In the genomic region with DNA sequence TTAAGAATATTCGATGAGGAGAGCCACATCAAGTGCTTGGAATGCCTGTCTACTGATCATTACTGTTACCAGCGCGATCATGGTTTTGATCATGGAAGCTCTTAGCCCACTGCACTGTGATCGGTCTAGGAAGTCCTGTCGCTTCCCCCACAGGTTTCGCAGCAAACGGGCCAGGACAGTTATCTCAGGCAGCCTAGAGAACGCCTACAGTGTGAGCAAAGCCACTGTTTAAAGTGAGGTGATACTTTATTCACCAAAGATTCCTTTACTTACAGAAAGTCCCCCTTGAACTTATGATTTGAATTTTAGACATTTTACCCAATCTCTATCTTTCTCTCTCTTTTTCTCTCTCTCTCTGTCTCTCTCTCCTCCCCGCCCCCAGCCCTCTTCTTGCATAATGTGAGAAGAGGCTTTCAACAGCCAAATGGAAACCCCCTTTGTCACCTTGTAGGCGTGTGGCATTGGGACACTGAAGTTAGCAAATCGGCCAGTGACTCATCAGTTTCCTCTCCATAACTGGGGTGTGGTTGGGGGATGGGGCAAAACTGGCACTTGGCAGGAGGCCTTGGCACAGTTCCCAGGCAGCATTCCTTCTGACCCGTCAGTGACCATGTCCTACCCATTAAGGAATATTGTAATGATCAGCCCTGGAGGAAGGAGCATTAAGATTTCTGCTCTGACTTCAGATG, we compare ENCODE assay signal across 8 cellular contexts.
DNase-seq lines count a peak whose midpoint lies in the region; ATAC-seq and TF ChIP-seq lines count a peak whose summit lies in the region.

No MANE protein-coding gene starts in this region.

- peaks cover 66% of the 10 kb centered on the region for H3K4me1 Mint-ChIP-seq in activated T-cell treated with anti-CD3 and anti-CD28 coated beads, Interleukin-2, amount 50 U/mL, for 4 hours (ENCODE audit: low read depth)

- H3K9me3 ChIP-seq in fibroblast of lung (ENCODE audit: control insufficient read depth, insufficient read depth, low read depth, low read length) (no peaks in the 10 kb centered on the region), osteoblast (ENCODE audit: low read depth, low read length) (no peaks in the 10 kb centered on the region), thyroid gland (no peaks in the 10 kb centered on the region)

- H3K36me3 Mint-ChIP-seq in activated T-cell treated with anti-CD3 and anti-CD28 coated beads, Interleukin-2, amount 50 U/mL, for 4 hours (ENCODE audit: insufficient read depth): peaks cover 8% of the 10 kb centered on the region

- H4K20me1 ChIP-seq in fibroblast of lung (ENCODE audit: control insufficient read depth, extremely low read depth, insufficient read depth, low read length) (no peaks in the 10 kb centered on the region), osteoblast (ENCODE audit: insufficient read depth, low read length) (peaks cover 3% of the 10 kb centered on the region)

- no peaks in the 10 kb centered on the region for H3K27me3 Mint-ChIP-seq in activated T-cell treated with anti-CD3 and anti-CD28 coated beads, Interleukin-2, amount 50 U/mL, for 4 hours (ENCODE audit: low read depth)

- H2AFZ ChIP-seq in fibroblast of lung (ENCODE audit: low read length): no peak overlapping the region
- no peak overlapping the region for H2AFZ ChIP-seq in osteoblast (ENCODE audit: low read length)

- H3K4me3 ChIP-seq in fibroblast of lung (replicated peaks in 1 of 4; ENCODE audit: control extremely low read depth in 1 of 4, insufficient read depth in 1 of 4, low read depth in 3 of 4, low read length in 4 of 4): no peak overlapping the region
- peak overlapping the region; percentile 29 for H3K4me3 ChIP-seq in osteoblast (ENCODE audit: insufficient read depth, low read length)
- H3K4me3 ChIP-seq in thyroid gland (replicated peaks in 1 of 3): no peak overlapping the region

- peak; percentile 48 for ATAC-seq in GM18519 (IDR thresholded peaks at IDR 0.05; ENCODE audit: low FRiP score, unreplicated experiment)
- peak; percentile 51 for ATAC-seq in HG03039 (IDR thresholded peaks at IDR 0.05; ENCODE audit: unreplicated experiment)
- ATAC-seq in activated T-cell treated with anti-CD3 and anti-CD28 coated beads, Interleukin-2, amount 50 U/mL, for 4 hours: peak; percentile 86 to 87

- no peak for TF ChIP-seq POLR2A in thyroid gland (IDR thresholded peaks at IDR 0.05)

- no peaks in the 10 kb centered on the region for H3K9me3 Mint-ChIP-seq in activated T-cell treated with anti-CD3 and anti-CD28 coated beads, Interleukin-2, amount 50 U/mL, for 4 hours

- H3K79me2 ChIP-seq in fibroblast of lung (ENCODE audit: control insufficient read depth, insufficient read depth, low read length) (no peaks in the 10 kb centered on the region), osteoblast (ENCODE audit: insufficient read depth, low read length) (peaks cover 4% of the 10 kb centered on the region)

- intact Hi-C loops in thyroid gland (cut with DNase I): loop anchor here (10.0 kb wide), 1 partner anchor 53 kb away; no protein-coding TSS in a partner anchor

- H3K4me2 ChIP-seq in fibroblast of lung (ENCODE audit: extremely low read depth, insufficient read depth, low read length): peak overlapping the region; percentile 75
- H3K4me2 ChIP-seq in osteoblast (ENCODE audit: insufficient read depth, low read length): peak overlapping the region; percentile 72

- peak; percentile 93 for DNase-seq in A172 (ENCODE audit: low spot score)
- peak; percentile 58 for DNase-seq in OCI-M1 (lab: John Stamatoyannopoulos, UW)
- DNase-seq in activated T-cell treated with anti-CD3 and anti-CD28 coated beads, Interleukin-2, amount 50 U/mL, for 4 hours: peak; percentile 83
- peak; percentile 81 to 91 for DNase-seq in fibroblast of lung (ENCODE audit: low read depth in 2 of 2)
- peak; percentile 92 for DNase-seq in osteoblast (ENCODE audit: insufficient read length, low spot score, missing footprints)
- peak; percentile 96 to 97 for DNase-seq in thyroid gland

- H3K4me3 Mint-ChIP-seq in activated T-cell treated with anti-CD3 and anti-CD28 coated beads, Interleukin-2, amount 50 U/mL, for 4 hours: peak overlapping the region; percentile 67

- H3K27me3 ChIP-seq in fibroblast of lung (ENCODE audit: control insufficient read depth, insufficient read depth, low read length): no peaks in the 10 kb centered on the region
- no peaks in the 10 kb centered on the region for H3K27me3 ChIP-seq in osteoblast (ENCODE audit: insufficient read depth, low read length)
- H3K27me3 ChIP-seq in thyroid gland: no peaks in the 10 kb centered on the region

- H3K36me3 ChIP-seq in fibroblast of lung (ENCODE audit: control insufficient read depth, insufficient read depth, low read length) (no peaks in the 10 kb centered on the region), osteoblast (ENCODE audit: insufficient read depth, low read length) (no peaks in the 10 kb centered on the region), thyroid gland (no peaks in the 10 kb centered on the region)

- H3K9ac ChIP-seq in fibroblast of lung (ENCODE audit: insufficient read depth, low read length): no peak overlapping the region

- 64 to 65% methylated on average over 12 of the region's 12 CpGs for WGBS in thyroid gland, 2 donors

- H3K27ac ChIP-seq in fibroblast of lung (ENCODE audit: insufficient read depth, low read length): no peak overlapping the region
- H3K27ac ChIP-seq in osteoblast (ENCODE audit: low read depth, low read length): peak overlapping the region; percentile 75
- peak overlapping the region; percentile 87 to 96 (median 90) for H3K27ac ChIP-seq in thyroid gland

- TF ChIP-seq CTCF in fibroblast of lung (conservative IDR thresholded peaks at IDR 0.05 in 1 of 2, IDR thresholded peaks at IDR 0.05 in 1 of 2; ENCODE audit: low read depth in 1 of 2, low read length in 2 of 2): no peak
- no peak for TF ChIP-seq CTCF in osteoblast (IDR thresholded peaks at IDR 0.05; ENCODE audit: extremely low read depth, low read depth, low read length)
- TF ChIP-seq CTCF in thyroid gland (IDR thresholded peaks at IDR 0.05): no peak

- H3K4me1 ChIP-seq in fibroblast of lung (ENCODE audit: control insufficient read depth, extremely low read depth, insufficient read depth, low read length) (peaks cover 34% of the 10 kb centered on the region), osteoblast (ENCODE audit: insufficient read depth, low read length) (peaks cover 32% of the 10 kb centered on the region), thyroid gland (peaks cover 41 to 52% of the 10 kb centered on the region in 2 donors)
